ENCODE assay signal across 23 cellular contexts in the genomic region with DNA sequence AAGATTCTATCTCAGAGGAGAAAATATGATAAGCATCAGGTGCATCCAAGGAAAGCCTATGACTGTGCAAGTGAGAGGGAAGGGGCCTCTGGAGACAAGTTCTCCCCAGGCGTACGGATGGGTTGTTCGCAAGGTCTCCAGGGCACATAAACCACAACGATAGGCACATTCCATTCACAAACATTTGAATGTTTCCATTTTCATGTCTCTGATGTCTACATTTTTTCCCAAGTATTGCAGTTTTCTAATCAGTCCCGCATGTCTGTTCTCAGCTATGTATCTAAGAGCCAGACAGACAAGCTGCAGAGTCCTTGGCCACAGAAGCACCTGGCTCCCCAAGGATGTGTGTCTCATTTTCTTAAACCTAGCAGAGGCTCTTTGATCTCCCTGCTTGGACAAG.
"Had no signal": no experiment of that assay in that cellular context is flagged by ENCODE, and none has a peak within 500 bp of the region (broad histone marks: within the 10 kb centered on the region; RNA-seq: fewer than 3 reads in every experiment).

No MANE protein-coding gene starts in this region.

- H3K27me3 ChIP-seq: stomach, suprapubic skin, testis, thyroid gland, tibial artery, tibial nerve, transverse colon, upper lobe of left lung, upper lobe of right lung, uterus, vagina had no signal

- DNase-seq: stimulated activated CD4-positive, alpha-beta T cell treated with anti-CD3 and anti-CD28 coated beads, Interleukin-2, amount 100 ng/mL, for 48 hours; stimulated activated CD4-positive, alpha-beta T cell treated with anti-CD3 and anti-CD28 coated beads, Interleukin-4, amount 100 ng/mL, for 1 hour; stimulated activated CD4-positive, alpha-beta T cell treated with anti-CD3 and anti-CD28 coated beads, Interleukin-4, amount 100 ng/mL, for 24 hours; stimulated activated CD4-positive, alpha-beta T cell treated with anti-CD3 and anti-CD28 coated beads, Interleukin-4, amount 100 ng/mL, for 4 hours; stimulated activated CD8-positive, alpha-beta memory T cell treated with anti-CD3 and anti-CD28 coated beads, Interleukin-4, amount 100 ng/mL, for 48 hours; stimulated activated naive B cell treated with anti-CD40 and anti-IgM and Interleukin-4, amounts not matched to agents 10 μg/mL and 1 μg/mL and 100 μg/mL, for 72 hours; stimulated activated naive CD4-positive, alpha-beta T cell; stimulated activated naive CD4-positive, alpha-beta T cell treated with Interleukin-2 at 50 U/mL for 16 hours; stimulated activated naive CD8-positive, alpha-beta T cell treated with anti-CD3 and anti-CD28 coated beads, Interleukin-15, amount 100 ng/mL, for 72 hours; stimulated activated naive CD8-positive, alpha-beta T cell treated with anti-CD3 and anti-CD28 coated beads, Interleukin-15, Interleukin-2, amounts not matched to agents 100 U/mL and 50 U/mL, for 24 hours; stomach; substantia nigra; testis; thyroid gland; tibial artery; transverse colon; upper lobe of left lung; upper lobe of right lung; uterus had no signal

- H3K4me1 ChIP-seq: stomach, suprapubic skin, testis, thyroid gland, tibial artery, tibial nerve, transverse colon, upper lobe of left lung, upper lobe of right lung, uterus, vagina had no signal

- H3K36me3 ChIP-seq: stomach, suprapubic skin, thoracic aorta, thyroid gland, tibial artery, transverse colon, upper lobe of left lung, upper lobe of right lung, uterus, vagina had no signal

- H3K4me3 ChIP-seq: stomach, suprapubic skin, testis, thoracic aorta, thyroid gland, tibial artery, tibial nerve, transverse colon, upper lobe of left lung, upper lobe of right lung, uterus, vagina had no signal

- H3K27ac ChIP-seq: stomach, suprapubic skin, testis, thoracic aorta, thyroid gland, tibial artery, tibial nerve, transverse colon, upper lobe of left lung, upper lobe of right lung, uterus, vagina had no signal

- H3K9me3 ChIP-seq: stomach, suprapubic skin, testis, thoracic aorta, thyroid gland, tibial artery, tibial nerve, transverse colon, upper lobe of left lung, upper lobe of right lung, uterus, vagina had no signal
